Comparison of ENCODE assay signal across 23 cellular contexts in the genomic region with DNA sequence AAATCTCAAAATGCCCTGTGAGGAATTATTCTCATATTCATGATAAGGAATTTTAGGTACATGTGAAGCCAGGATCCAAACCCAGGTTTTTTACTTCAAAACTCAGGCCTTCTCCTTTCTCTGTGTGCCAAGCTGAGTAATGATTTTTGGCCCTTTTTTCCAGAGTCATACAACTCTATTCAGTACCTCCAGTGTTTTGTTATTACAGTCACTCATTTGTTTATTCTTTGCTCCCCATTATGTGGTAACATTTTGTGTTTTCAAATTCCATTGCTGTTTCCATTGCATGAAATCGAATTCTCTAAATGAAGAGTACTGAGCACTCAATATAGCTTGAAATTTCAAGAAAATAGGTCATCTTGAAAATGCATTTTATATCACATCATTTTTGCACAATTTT.
DNase-seq lines count a peak whose midpoint lies in the region.
"Had no signal": no experiment of that assay in that cellular context is flagged by ENCODE, and none has a peak within 500 bp of the region (broad histone marks: within the 10 kb centered on the region; RNA-seq: fewer than 3 reads in every experiment).

No MANE protein-coding gene starts in this region.

- H3K9ac ChIP-seq in adipocyte (ENCODE audit: low read length): no peak overlapping the region

- no peaks in the 10 kb centered on the region for H3K36me3 ChIP-seq in adipocyte (ENCODE audit: control insufficient read depth, insufficient read depth, low read length, severe bottlenecking)
- H3K36me3 ChIP-seq: SJSA1 had no signal

- DNase-seq in GM04503 (ENCODE audit: low read depth): peak; percentile 3
- peak; percentile 41 for DNase-seq in adipocyte (ENCODE audit: low read depth)
- DNase-seq in fibroblast of gingiva (ENCODE audit: low read depth): peak; percentile 56
- DNase-seq in renal cortical epithelial cell (ENCODE audit: low read depth): peak; percentile 18
- no peak for DNase-seq in activated CD4-positive, CD25-positive, alpha-beta regulatory T cell treated with anti-CD3 and anti-CD28 coated beads, Interleukin-2, amount 50 U/mL, for 72 hours
- no peak for DNase-seq in DMS53 treated with DMSO at 0.1 percent for 48 hours (lab: John Stamatoyannopoulos, UW; ENCODE audit: unreplicated experiment)
- DNase-seq in DMS153 (lab: John Stamatoyannopoulos, UW): no peak
- DNase-seq: CD4-positive, CD25-positive, alpha-beta regulatory T cell; DMS79 treated with DMSO at 0.1 percent for 48 hours; GOT3; HCEC 1CT; Karpas-422; MM.1S; NCI-H1048; NCI-H1417 treated with DMSO at 0.1 percent for 48 hours; NCI-H187 treated with DMSO at 0.1 percent for 48 hours; NCI-H2107; NCI-H446 treated with DMSO at 0.1 percent for 48 hours; NCI-H526 treated with DMSO at 0.1 percent for 48 hours; OCI-M1 had no signal

- H3K9me3 ChIP-seq in adipocyte (ENCODE audit: control insufficient read depth, low read length): peaks cover 29% of the 10 kb centered on the region
- H3K9me3 ChIP-seq: A549 had no signal

- H3K4me1 ChIP-seq in adipocyte (ENCODE audit: control insufficient read depth, insufficient read depth, low read length): no peaks in the 10 kb centered on the region
- H3K4me1 ChIP-seq: A549, SJSA1 had no signal

- H3K27me3 ChIP-seq in adipocyte (replicated peaks; ENCODE audit: control insufficient read depth, insufficient read depth, low read length): no peaks in the 10 kb centered on the region
- H3K27me3 ChIP-seq: SJSA1 had no signal

- H3K4me3 ChIP-seq in adipocyte (ENCODE audit: low read length): no peak overlapping the region
- H3K4me3 ChIP-seq: A549, GM12878, SJSA1 had no signal

Comparison
In these comparisons a context has a peak if more than half of its experiments do, and no peak if none do; other contexts are left out.
1. DNase-seq: peak in GM04503 (single experiment), adipocyte (single experiment), fibroblast of gingiva (single experiment) and renal cortical epithelial cell (single experiment); none in activated CD4-positive, CD25-positive, alpha-beta regulatory T cell treated with anti-CD3 and anti-CD28 coated beads, Interleukin-2, amount 50 U/mL, for 72 hours (single experiment), DMS53 treated with DMSO at 0.1 percent for 48 hours (single experiment) and DMS153 (single experiment).